ENCODE assay signal across 18 cellular contexts in genomic region chr17:32720671-32721070, GRCh38.
DNase-seq lines count a peak whose midpoint lies in the region; ATAC-seq lines count a peak whose summit lies in the region.
"Had no signal": no experiment of that assay in that cellular context is flagged by ENCODE, and none has a peak within 500 bp of the region (broad histone marks: within the 10 kb centered on the region; RNA-seq: fewer than 3 reads in every experiment).

No MANE protein-coding gene starts in this region.

- no CpG with 5 or more reads among the region's 5 CpGs for WGBS in trophoblast cell (ENCODE audit: extremely low coverage, insufficient coverage, insufficient read length)

- DNase-seq in kidney glomerular epithelial cell (lab: John Stamatoyannopoulos, UW) (peak; percentile 39), trophoblast cell (peak; percentile 29 to 65), T-helper 1 cell (no peak)
- DNase-seq: BE2C; C1 segment of cervical spinal cord; CD4-positive, CD25-positive, alpha-beta regulatory T cell; CD8-positive, alpha-beta memory T cell; DMS153; DMS79; GDM1; GM23248; KBM-7 had no signal

- no peak overlapping the region for H2BK12ac ChIP-seq in trophoblast cell (ENCODE audit: low read length)

- H3K9me3 ChIP-seq in trophoblast cell (ENCODE audit: insufficient read depth, low read depth, low read length), result no peaks in the 10 kb centered on the region
- H3K9me3 ChIP-seq: BE2C, HAP-1 had no signal

- H3K79me2 ChIP-seq in trophoblast cell (ENCODE audit: control insufficient read depth, insufficient read depth, low read length, poor library complexity), result no peaks in the 10 kb centered on the region

- H3K4me1 ChIP-seq in trophoblast cell (ENCODE audit: control insufficient read depth in 1 of 2, insufficient read depth in 2 of 2, low read length in 2 of 2), result no peaks in the 10 kb centered on the region
- H3K4me1 ChIP-seq: BE2C, HAP-1 had no signal

- no peak overlapping the region for H3K4me3 ChIP-seq in trophoblast cell (ENCODE audit: low read depth, low read length)
- H3K4me3 ChIP-seq: GM23248, HAP-1 had no signal

- no peak overlapping the region for H4K8ac ChIP-seq in trophoblast cell (ENCODE audit: low read depth, low read length)

- H4K12ac ChIP-seq in trophoblast cell (ENCODE audit: low read depth, low read length), result no peak overlapping the region

- H3K27ac ChIP-seq in cingulate gyrus (ENCODE audit: low read depth, low read length) (peak overlapping the region; percentile 32), trophoblast cell (ENCODE audit: low read depth, low read length) (no peak overlapping the region), temporal lobe (ENCODE audit: low read depth, low read length) (peak overlapping the region; percentile 47)
- H3K27ac ChIP-seq: GM23248 had no signal

- H3K36me3 ChIP-seq in trophoblast cell (ENCODE audit: control insufficient read depth in 1 of 2, insufficient read depth in 2 of 2, low read length in 2 of 2), result no peaks in the 10 kb centered on the region
- H3K36me3 ChIP-seq: BE2C, HAP-1 had no signal

- no peak overlapping the region for H3K9ac ChIP-seq in trophoblast cell (ENCODE audit: low read length)
- H3K9ac ChIP-seq: GM23248 had no signal

- ATAC-seq in GM21526 (IDR thresholded peaks at IDR 0.05; ENCODE audit: low FRiP score, unreplicated experiment), result no peak
- no peak for ATAC-seq in GM21825 (IDR thresholded peaks at IDR 0.05; ENCODE audit: unreplicated experiment)
- ATAC-seq: HepG2 had no signal

- no peak overlapping the region for H3K23ac ChIP-seq in trophoblast cell (ENCODE audit: low read length)

- H2AK5ac ChIP-seq in trophoblast cell (ENCODE audit: low read length), result no peak overlapping the region

- H4K91ac ChIP-seq in trophoblast cell (ENCODE audit: low read depth, low read length), result no peak overlapping the region

- H2BK5ac ChIP-seq in trophoblast cell (ENCODE audit: low read depth, low read length, poor library complexity), result no peak overlapping the region

- H3K79me1 ChIP-seq in trophoblast cell (ENCODE audit: low read length), result no peaks in the 10 kb centered on the region

- H3K18ac ChIP-seq in trophoblast cell (ENCODE audit: low read length), result no peak overlapping the region

- no peak overlapping the region for H3K14ac ChIP-seq in trophoblast cell (ENCODE audit: low read length)

- no peak overlapping the region for H3K4ac ChIP-seq in trophoblast cell (ENCODE audit: low read depth, low read length)

- no peak overlapping the region for H2AFZ ChIP-seq in trophoblast cell (ENCODE audit: insufficient read depth, low read length, poor library complexity)
- H2AFZ ChIP-seq: GM23248 had no signal

- no peak overlapping the region for H3K4me2 ChIP-seq in trophoblast cell (ENCODE audit: low read length)

- H3K27me3 ChIP-seq in trophoblast cell (ENCODE audit: insufficient read depth, low read length), result no peaks in the 10 kb centered on the region
- H3K27me3 ChIP-seq: BE2C had no signal

- no peak overlapping the region for H2BK120ac ChIP-seq in trophoblast cell (ENCODE audit: insufficient read depth, low read length, poor library complexity)

Comparison
In these comparisons a context has a peak if more than half of its experiments do, and no peak if none do; other contexts are left out.
1. DNase-seq: peak in kidney glomerular epithelial cell (single experiment) and trophoblast cell (2 of 2); none in T-helper 1 cell (0 of 5).